In genomic region chr21:14382486-14382834, GRCh38 we compare ENCODE assay signal across 8 cellular contexts. TPM values are rescaled to one million over a fixed set of nuclear protein-coding genes. Genes with fewer than 3 reads are reported as not detected.
A peak's percentile ranks its signal among the peaks of the same experiment; 100 is the strongest.
DNase-seq lines count a peak whose midpoint lies in the region; ATAC-seq and TF ChIP-seq lines count a peak whose summit lies in the region.

No MANE protein-coding gene starts in this region.

- H3K9me3 Mint-ChIP-seq in H9 (no peaks in the 10 kb centered on the region), type B pancreatic cell (no peaks in the 10 kb centered on the region)
- no peaks in the 10 kb centered on the region for H3K9me3 Mint-ChIP-seq in effector memory CD8-positive, alpha-beta T cell

- no peak overlapping the region for H4K5ac ChIP-seq in H9 (ENCODE audit: insufficient read length, low read depth, low read length)

- TSS peak; percentile 69 for BruUV-seq in PC-9 (replicated peaks; lab: Mats Ljungman, UMichigan)

- TF ChIP-seq CTCF in C4-2B (conservative IDR thresholded peaks at IDR 0.05) (no peak), H9 (conservative IDR thresholded peaks at IDR 0.05) (no peak), PC-9 (conservative IDR thresholded peaks at IDR 0.05) (no peak), neural cell (IDR thresholded peaks at IDR 0.05; ENCODE audit: poor library complexity, severe bottlenecking) (no peak), type B pancreatic cell (conservative IDR thresholded peaks at IDR 0.05) (no peak)

- no peaks in the 10 kb centered on the region for H3K27me3 Mint-ChIP-seq in H9 (ENCODE audit: low read depth)
- H3K27me3 Mint-ChIP-seq in effector memory CD8-positive, alpha-beta T cell: no peaks in the 10 kb centered on the region
- H3K27me3 Mint-ChIP-seq in type B pancreatic cell: no peaks in the 10 kb centered on the region

- peaks cover 28% of the 10 kb centered on the region for H3K36me3 ChIP-seq in PC-9 (ENCODE audit: low read depth)
- peaks cover 2% of the 10 kb centered on the region for H3K36me3 ChIP-seq in neural cell (ENCODE audit: insufficient read depth, low read length)

- no peak for TF ChIP-seq RAD21 in neural cell (conservative IDR thresholded peaks at IDR 0.05)

- H3K27ac Mint-ChIP-seq in H9 (peak overlapping the region; percentile 100), type B pancreatic cell (peak overlapping the region; percentile 99)
- H3K27ac Mint-ChIP-seq in effector memory CD8-positive, alpha-beta T cell: peak overlapping the region; percentile 99 to 100

- no peak overlapping the region for H2BK12ac ChIP-seq in H9 (ENCODE audit: insufficient read length, low read depth, low read length)

- peak overlapping the region; percentile 96 for H3K4me3 ChIP-seq in PC-9
- peak overlapping the region; percentile 80 for H3K4me3 ChIP-seq in neural cell (ENCODE audit: low read length)

- H3K9me2 ChIP-seq in PC-9 (ENCODE audit: insufficient read depth) (no peaks in the 10 kb centered on the region), neural cell (ENCODE audit: insufficient read depth, low read length) (no peaks in the 10 kb centered on the region)

- H3K4me1 Mint-ChIP-seq in H9 (peaks cover 18 to 21% of the 10 kb centered on the region in 2 experiments), type B pancreatic cell (ENCODE audit: unreplicated experiment) (peaks cover 31% of the 10 kb centered on the region)
- H3K4me1 Mint-ChIP-seq in effector memory CD8-positive, alpha-beta T cell (ENCODE audit: low read depth in 2 of 2): peaks cover 21 to 34% of the 10 kb centered on the region in 2 donors

- no peak overlapping the region for H4K91ac ChIP-seq in H9 (ENCODE audit: insufficient read length, low read depth, low read length)

- H3K4me3 Mint-ChIP-seq in H9 (peak overlapping the region; percentile 100), type B pancreatic cell (peak overlapping the region; percentile 100)
- peak overlapping the region; percentile 99 to 100 for H3K4me3 Mint-ChIP-seq in effector memory CD8-positive, alpha-beta T cell

- H3K79me1 ChIP-seq in H9 (ENCODE audit: insufficient read depth, low read depth, low read length, poor library complexity, severe bottlenecking): no peaks in the 10 kb centered on the region

- peaks cover 8% of the 10 kb centered on the region; the same call in 1 of the 2 replicates for H3K79me2 ChIP-seq in H9 (ENCODE audit: insufficient read depth, low read length)
- peaks cover 37% of the 10 kb centered on the region for H3K79me2 ChIP-seq in PC-9 (ENCODE audit: low read depth)
- peaks cover 40% of the 10 kb centered on the region for H3K79me2 ChIP-seq in neural cell (replicated peaks; ENCODE audit: insufficient read depth, low read length)

- no peak overlapping the region for H3K23ac ChIP-seq in H9 (ENCODE audit: insufficient read length, low read depth, low read length)

- H3K36me3 Mint-ChIP-seq in H9 (ENCODE audit: insufficient read depth in 1 of 3, low read depth in 3 of 3) (peaks cover 8 to 29% (median 23%) of the 10 kb centered on the region in 3 experiments; a peak in 6 of 7 replicates), type B pancreatic cell (peaks cover 12% of the 10 kb centered on the region)
- H3K36me3 Mint-ChIP-seq in effector memory CD8-positive, alpha-beta T cell (ENCODE audit: insufficient read depth): peaks cover 38% of the 10 kb centered on the region

- ATAC-seq in effector memory CD8-positive, alpha-beta T cell (replicated peaks): no peak
- no peak for ATAC-seq in HG03175 (IDR thresholded peaks at IDR 0.05; ENCODE audit: unreplicated experiment)

- peak overlapping the region; percentile 86 for H3K9ac ChIP-seq in H9 (ENCODE audit: extremely low read depth, insufficient read length, low read length)
- peak overlapping the region; percentile 96 for H3K9ac ChIP-seq in neural cell (ENCODE audit: low read length)

- no peak overlapping the region for H3K56ac ChIP-seq in H9 (ENCODE audit: insufficient read length, low read depth, low read length)

- no peak overlapping the region for H3K4ac ChIP-seq in H9 (ENCODE audit: low read depth, low read length)

- H3K4me2 ChIP-seq in H9 (ENCODE audit: insufficient read depth, insufficient read length, low read length) (peak overlapping the region; percentile 79), PC-9 (peak overlapping the region; percentile 87), neural cell (ENCODE audit: low read length) (peak overlapping the region; percentile 96)

- no peak overlapping the region for H2AK5ac ChIP-seq in H9 (ENCODE audit: insufficient read length, low read length)

- DNase-seq in H9: no peak
- DNase-seq in PC-9: no peak
- no peak for DNase-seq in effector memory CD8-positive, alpha-beta T cell
- no peak for DNase-seq in type B pancreatic cell (ENCODE audit: extremely low spot score, unreplicated experiment)
- no peak for DNase-seq in SIG-M5 treated with dmso at 0.1 percent for 504 hours (lab: John Stamatoyannopoulos, UW; ENCODE audit: unreplicated experiment)

- H3K23me2 ChIP-seq in H9 (ENCODE audit: insufficient read length, low read depth, low read length, poor library complexity, severe bottlenecking): peaks cover 4% of the 10 kb centered on the region

- no peak for TF ChIP-seq EP300 in neural cell (conservative IDR thresholded peaks at IDR 0.05; ENCODE audit: poor library complexity, severe bottlenecking)

- H4K20me1 ChIP-seq in H9 (ENCODE audit: control insufficient read depth, insufficient read depth, insufficient read length) (no peaks in the 10 kb centered on the region), PC-9 (ENCODE audit: insufficient read depth) (peaks cover 35% of the 10 kb centered on the region), neural cell (ENCODE audit: insufficient read depth) (peaks cover 3% of the 10 kb centered on the region)

- H2BK120ac ChIP-seq in H9 (ENCODE audit: low read depth, low read length, poor library complexity, severe bottlenecking): no peak overlapping the region

- WGBS in H9 (ENCODE audit: extremely low coverage, insufficient read length, low lambda C conversion rate): no CpG with 5 or more reads among the region's 9 CpGs

- no peaks in the 10 kb centered on the region for H3K4me1 ChIP-seq in H9 (ENCODE audit: insufficient read depth, low read length)
- peaks cover 31% of the 10 kb centered on the region for H3K4me1 ChIP-seq in PC-9 (replicated peaks; ENCODE audit: insufficient read depth)

- H2BK5ac ChIP-seq in H9 (ENCODE audit: insufficient read length, low read length): peak overlapping the region; percentile 4

- H2BK15ac ChIP-seq in H9 (ENCODE audit: low read depth, low read length): no peak overlapping the region

- H3F3A ChIP-seq in PC-9 (ENCODE audit: insufficient read depth, low read depth) (no peaks in the 10 kb centered on the region; the same call in 1 of the 2 replicates), neural cell (ENCODE audit: insufficient read depth, low read length, poor library complexity, severe bottlenecking) (no peaks in the 10 kb centered on the region)

- H3K9me3 ChIP-seq in H9 (ENCODE audit: control insufficient read depth, low read depth, low read length) (no peaks in the 10 kb centered on the region), PC-9 (ENCODE audit: insufficient read depth, low read depth) (no peaks in the 10 kb centered on the region), neural cell (ENCODE audit: low read length) (no peaks in the 10 kb centered on the region)

- POLR2A ChIA-PET in PC-9 (lab: Charles Lee; ENCODE audit: unreplicated experiment): interaction anchor here (0.6 to 0.7 kb wide), 3 partner anchors 10 to 1142 kb away, joined by 3 to 4 read pairs (median 3); no protein-coding TSS in a partner anchor

- H2AFZ ChIP-seq in H9 (ENCODE audit: low read length): no peak overlapping the region
- H2AFZ ChIP-seq in PC-9: peak overlapping the region; percentile 77; the same call in 1 of the 2 replicates
- H2AFZ ChIP-seq in neural cell (ENCODE audit: low read depth, low read length): peak overlapping the region; percentile 71

- H3K18ac ChIP-seq in H9 (ENCODE audit: insufficient read length, low read depth, low read length): peak overlapping the region; percentile 89

- H2BK20ac ChIP-seq in H9 (ENCODE audit: low read depth, low read length, poor library complexity, severe bottlenecking): no peak overlapping the region

- H3K27ac ChIP-seq in C4-2B (peak overlapping the region; percentile 78), H9 (ENCODE audit: insufficient read length, low read depth, low read length) (peak overlapping the region; percentile 4), PC-9 (peak overlapping the region; percentile 75), neural cell (ENCODE audit: low read length) (peak overlapping the region; percentile 96)

- H4K8ac ChIP-seq in H9 (replicated peaks; ENCODE audit: insufficient read length, low read depth, low read length): no peak overlapping the region

- H3K14ac ChIP-seq in H9 (ENCODE audit: insufficient read depth, low read length): peak overlapping the region; percentile 94; the same call in 1 of the 2 replicates

- H3T11ph ChIP-seq in H9 (ENCODE audit: low read length): no peak overlapping the region

- CTCF ChIA-PET in PC-9 (lab: Charles Lee): interaction anchor here (0.6 kb wide), 1 partner anchor 356 kb away, joined by 15 read pairs; no protein-coding TSS in a partner anchor

- intact Hi-C loops in PC-9 (cut with micrococcal nuclease; ENCODE audit: unreplicated experiment): loop anchor here (10.0 kb wide), 2 partner anchors 108 to 1102 kb away; no protein-coding TSS in a partner anchor

- H3K27me3 ChIP-seq in H9 (ENCODE audit: insufficient read depth, low read length) (no peaks in the 10 kb centered on the region), PC-9 (ENCODE audit: insufficient read depth, low read depth) (no peaks in the 10 kb centered on the region), neural cell (ENCODE audit: insufficient read depth, low read depth, low read length) (no peaks in the 10 kb centered on the region)

TF ChIP-seq in neural cell, 6 proteins besides CTCF, POLR2A, EP300 and RAD21:
- TF ChIP-seq POLR2AphosphoS5 (IDR thresholded peaks at IDR 0.05) (no peak), MXI1 (conservative IDR thresholded peaks at IDR 0.05; ENCODE audit: poor library complexity, severe bottlenecking) (peak; percentile 62), TAF1 (IDR thresholded peaks at IDR 0.05; ENCODE audit: low read depth) (peak; percentile 25)
TF ChIP-seq in neural cell: peak in this region for 2.

RNA-seq across cellular contexts. Expression of gene HSPA13, which starts 0.5 kb away (rescaled TPM):
- total RNA-seq in H9 (2021) (30.7 and 32.6 TPM in 2 replicates), PC-9 (2021) (19.0 and 24.9 TPM in 2 replicates), type B pancreatic cell (ENCODE audit: low replicate concordance) (17.5 and 38.1 TPM in 2 replicates)
- polyA plus RNA-seq in neural cell: 137 and 165 TPM in 2 replicates
- polyA minus RNA-seq in neural cell: 234 and 250 TPM in 2 replicates

Comparison
In these comparisons a context has a peak if more than half of its experiments do, and no peak if none do; other contexts are left out.
1. H3K27ac ChIP-seq: peak in every context shown above with its lines; median percentile 96 in neural cell; 78 in C4-2B; 75 in PC-9; 4 in H9.